In genomic region chr9:114908104-114908621, GRCh38 we compare ENCODE assay signal across 8 cellular contexts. TPM values are rescaled to one million over a fixed set of nuclear protein-coding genes. Genes with fewer than 3 reads are reported as not detected.
DNase-seq lines count a peak whose midpoint lies in the region; ATAC-seq and TF ChIP-seq lines count a peak whose summit lies in the region.

No MANE protein-coding gene starts in this region.

- no peak overlapping the region for H3K4me2 ChIP-seq in osteoblast (ENCODE audit: insufficient read depth, low read length)

- TF ChIP-seq CTCF in osteoblast (IDR thresholded peaks at IDR 0.05; ENCODE audit: extremely low read depth, low read depth, low read length) = no peak

- H3K4me3 ChIP-seq in SJSA1 = no peak overlapping the region
- no peak overlapping the region for H3K4me3 ChIP-seq in osteoblast (ENCODE audit: insufficient read depth, low read length)

- H3K27me3 ChIP-seq in SJSA1 (replicated peaks) (no peaks in the 10 kb centered on the region), osteoblast (ENCODE audit: insufficient read depth, low read length) (peaks cover 1% of the 10 kb centered on the region)

- H3K79me2 ChIP-seq in osteoblast (ENCODE audit: insufficient read depth, low read length) = no peaks in the 10 kb centered on the region

- H3K9me3 ChIP-seq in SJSA1 (replicated peaks) (no peaks in the 10 kb centered on the region), osteoblast (ENCODE audit: low read depth, low read length) (no peaks in the 10 kb centered on the region)

- no peak overlapping the region for H3K27ac ChIP-seq in SJSA1
- H3K27ac ChIP-seq in osteoblast (ENCODE audit: low read depth, low read length) = no peak overlapping the region

- H3K36me3 ChIP-seq in SJSA1 (no peaks in the 10 kb centered on the region), osteoblast (ENCODE audit: insufficient read depth, low read length) (no peaks in the 10 kb centered on the region)

- H3K4me1 ChIP-seq in SJSA1 (replicated peaks) = peaks cover 13% of the 10 kb centered on the region
- peaks cover 26% of the 10 kb centered on the region for H3K4me1 ChIP-seq in osteoblast (ENCODE audit: insufficient read depth, low read length)

- H4K20me1 ChIP-seq in osteoblast (ENCODE audit: insufficient read depth, low read length) = no peaks in the 10 kb centered on the region

- H2AFZ ChIP-seq in osteoblast (ENCODE audit: low read length) = no peak overlapping the region

- ATAC-seq in GM18868 (IDR thresholded peaks at IDR 0.05; ENCODE audit: unreplicated experiment) (peak; percentile 43), HG03045 (IDR thresholded peaks at IDR 0.05; ENCODE audit: unreplicated experiment) (no peak)

- DNase-seq in LHCN-M2 (ENCODE audit: low read depth) (peak; percentile 47), SJSA1 (ENCODE audit: low read depth in 1 of 2, low spot score in 2 of 2) (peak; percentile 59 to 60), kidney glomerular epithelial cell (lab: John Stamatoyannopoulos, UW) (peak; percentile 92), GM19240 (ENCODE audit: insufficient read length, low spot score) (no peak), osteoblast (ENCODE audit: insufficient read length, low spot score, missing footprints) (no peak)
- no peak for DNase-seq in central memory CD4-positive, alpha-beta T cell

RNA-seq across cellular contexts. Expression of gene TNFSF8, which starts 22.2 kb away (rescaled TPM):
- total RNA-seq in LHCN-M2 (2014; rRNA removed) (not detected in 2 replicates), osteoblast (not detected in 2 replicates)
- polyA plus RNA-seq in LHCN-M2 (2012) = not detected
- not detected in 2 replicates for total RNA-seq in SJSA1 (2014; rRNA removed; shearing (Covaris generic))

Comparison
In these comparisons a context has a peak if more than half of its experiments do, and no peak if none do; other contexts are left out.
1. DNase-seq: peak in LHCN-M2 (single experiment), SJSA1 (2 of 2) and kidney glomerular epithelial cell (single experiment); none in GM19240 (single experiment), central memory CD4-positive, alpha-beta T cell (single experiment) and osteoblast (single experiment).